In genomic region chr3:114449271-114450007, GRCh38 we compare ENCODE assay signal across 10 cellular contexts.
A peak's percentile ranks its signal among the peaks of the same experiment; 100 is the strongest.
DNase-seq lines count a peak whose midpoint lies in the region; ATAC-seq and TF ChIP-seq lines count a peak whose summit lies in the region.
"Had no signal": no experiment of that assay in that cellular context is flagged by ENCODE, and none has a peak within 500 bp of the region (broad histone marks: within the 10 kb centered on the region; RNA-seq: fewer than 3 reads in every experiment).

No MANE protein-coding gene starts in this region.

- ATAC-seq in HG02571 (IDR thresholded peaks at IDR 0.05; ENCODE audit: unreplicated experiment): peak; percentile 42
- peak; percentile 15 for ATAC-seq in memory B cell (ENCODE audit: low read depth)
- ATAC-seq in naive thymus-derived CD8-positive, alpha-beta T cell: no peak

- H3K9me3 ChIP-seq in adrenal gland (replicated peaks in 1 of 3): no peaks in the 10 kb centered on the region

- peaks cover 5 to 51% of the 10 kb centered on the region in 2 donors for H3K4me1 ChIP-seq in adrenal gland (replicated peaks in 1 of 2)

- no peak overlapping the region for H3K27ac Mint-ChIP-seq in memory B cell
- no peak overlapping the region for H3K27ac Mint-ChIP-seq in naive thymus-derived CD8-positive, alpha-beta T cell
- H3K27ac Mint-ChIP-seq: activated CD4-positive, alpha-beta T cell treated with anti-CD3 and anti-CD28 coated beads, Interleukin-2, amount 10 ng/mL, durations not matched to agents 24 days and 14 days had no signal

- peak overlapping the region in 2 of 5 donors; percentile 2 to 36 for H3K27ac ChIP-seq in adrenal gland

- POLR2A ChIA-PET in naive thymus-derived CD8-positive, alpha-beta T cell (lab: Charles Lee): no interaction called here

- no peaks in the 10 kb centered on the region for H3K27me3 Mint-ChIP-seq in memory B cell
- no peaks in the 10 kb centered on the region for H3K27me3 Mint-ChIP-seq in naive thymus-derived CD8-positive, alpha-beta T cell

- intact Hi-C loops in adrenal gland (cut with DNase I): no loop called here

- H3K4me3 Mint-ChIP-seq in memory B cell: peak overlapping the region; percentile 87
- H3K4me3 Mint-ChIP-seq in naive thymus-derived CD8-positive, alpha-beta T cell: peak overlapping the region in 1 of 10 donors; percentile 10
- H3K4me3 Mint-ChIP-seq: activated CD4-positive, alpha-beta T cell treated with anti-CD3 and anti-CD28 coated beads, Interleukin-2, amount 10 ng/mL, durations not matched to agents 24 days and 14 days had no signal

- H3K36me3 Mint-ChIP-seq in memory B cell: peaks cover 3% of the 10 kb centered on the region
- H3K36me3 Mint-ChIP-seq in naive thymus-derived CD8-positive, alpha-beta T cell: no peaks in the 10 kb centered on the region

- no peaks in the 10 kb centered on the region for H3K36me3 ChIP-seq in adrenal gland (replicated peaks in 1 of 2)

- TF ChIP-seq CTCF in GM12865 (IDR thresholded peaks at IDR 0.05; ENCODE audit: insufficient read depth, low read depth, low read length, missing control alignments) (no peak), adrenal gland (IDR thresholded peaks at IDR 0.05) (no peak)

- H3K4me1 Mint-ChIP-seq in memory B cell: peaks cover 39% of the 10 kb centered on the region
- H3K4me1 Mint-ChIP-seq in naive thymus-derived CD8-positive, alpha-beta T cell: peaks cover 7 to 20% (median 14%) of the 10 kb centered on the region in 4 donors

- H3K27me3 ChIP-seq in adrenal gland: no peaks in the 10 kb centered on the region

- WGBS in adrenal gland, 4 donors: 76 to 84% (median 78%) methylated on average over 9 of the region's 9 CpGs

- no peak for TF ChIP-seq POLR2A in adrenal gland (IDR thresholded peaks at IDR 0.05)

- DNase-seq in GM12865 (ENCODE audit: low read depth) (peak; percentile 72), NCI-H526 (lab: John Stamatoyannopoulos, UW) (peak; percentile 71 to 81), memory B cell (ENCODE audit: low spot score in 2 of 2) (no peak), COLO668 (lab: John Stamatoyannopoulos, UW; ENCODE audit: unreplicated experiment) (no peak), GM19238 (ENCODE audit: insufficient read length, low spot score) (no peak), adrenal gland (no peak)
- DNase-seq in naive thymus-derived CD8-positive, alpha-beta T cell: no peak
- DNase-seq: activated CD4-positive, alpha-beta T cell treated with anti-CD3 and anti-CD28 coated beads, Interleukin-2, amount 10 ng/mL, durations not matched to agents 24 days and 14 days; NCI-H226 had no signal

- peak overlapping the region; percentile 75 for H3K4me3 ChIP-seq in GM12865 (ENCODE audit: low read depth, low read length)
- no peak overlapping the region for H3K4me3 ChIP-seq in adrenal gland

- no peaks in the 10 kb centered on the region for H3K9me3 Mint-ChIP-seq in memory B cell
- H3K9me3 Mint-ChIP-seq in naive thymus-derived CD8-positive, alpha-beta T cell: no peaks in the 10 kb centered on the region
- H3K9me3 Mint-ChIP-seq: activated CD4-positive, alpha-beta T cell treated with anti-CD3 and anti-CD28 coated beads, Interleukin-2, amount 10 ng/mL, durations not matched to agents 24 days and 14 days had no signal

Comparison
In these comparisons a context has a peak if more than half of its experiments do, and no peak if none do; other contexts are left out.
1. DNase-seq: peak in GM12865 (single experiment) and NCI-H526 (2 of 2); none in memory B cell (0 of 2), COLO668 (single experiment), naive thymus-derived CD8-positive, alpha-beta T cell (0 of 10), GM19238 (single experiment) and adrenal gland (0 of 7).
2. ATAC-seq: peak in HG02571 (single experiment) and memory B cell (single experiment); none in naive thymus-derived CD8-positive, alpha-beta T cell (0 of 2).